Comparison of ENCODE assay signal across 8 cellular contexts in genomic region chr1:185316163-185317033, GRCh38.
A peak's percentile ranks its signal among the peaks of the same experiment; 100 is the strongest.
DNase-seq lines count a peak whose midpoint lies in the region; ATAC-seq lines count a peak whose summit lies in the region.

No MANE protein-coding gene starts in this region.

- peaks cover 5% of the 10 kb centered on the region for H3K36me3 Mint-ChIP-seq in memory B cell

- ATAC-seq in GM19351 (IDR thresholded peaks at IDR 0.05; ENCODE audit: unreplicated experiment) (peak; percentile 50), HG03520 (IDR thresholded peaks at IDR 0.05; ENCODE audit: unreplicated experiment) (peak; percentile 42), memory B cell (ENCODE audit: low read depth) (peak; percentile 38)

- DNase-seq in CD1c-positive myeloid dendritic cell (ENCODE audit: extremely low spot score) = peak; percentile 90
- DNase-seq in NCI-H82 (lab: John Stamatoyannopoulos, UW) = peak; percentile 93
- DNase-seq in activated CD8-positive, alpha-beta memory T cell treated with anti-CD3 and anti-CD28 coated beads for 1 hour (ENCODE audit: extremely low read depth in 1 of 2, low read depth in 1 of 2) = peak; percentile 75 to 78
- peak; percentile 87 for DNase-seq in effector CD4-positive, alpha-beta T cell
- DNase-seq in memory B cell (ENCODE audit: low spot score in 2 of 2) = peak; percentile 77 to 84
- peak; percentile 78 to 91 (median 79) for DNase-seq in stimulated activated CD4-positive, alpha-beta T cell treated with anti-CD3 and anti-CD28 coated beads, TNF-alpha, amount 100 ng/mL, for 48 hours (ENCODE audit: low read depth in 3 of 3)

- H3K27ac Mint-ChIP-seq in memory B cell = peak overlapping the region; percentile 98

- H3K9me3 Mint-ChIP-seq in memory B cell = no peaks in the 10 kb centered on the region

- H3K4me1 Mint-ChIP-seq in memory B cell = peaks cover 38% of the 10 kb centered on the region

- peak overlapping the region; percentile 100 for H3K4me3 Mint-ChIP-seq in memory B cell

- H3K27me3 Mint-ChIP-seq in memory B cell = no peaks in the 10 kb centered on the region

Comparison
In these comparisons a context has a peak if more than half of its experiments do, and no peak if none do; other contexts are left out.
1. Peak in every context shown above with its lines: DNase-seq and ATAC-seq.